1 cellular context compared by ENCODE assay signal in the genomic region with DNA sequence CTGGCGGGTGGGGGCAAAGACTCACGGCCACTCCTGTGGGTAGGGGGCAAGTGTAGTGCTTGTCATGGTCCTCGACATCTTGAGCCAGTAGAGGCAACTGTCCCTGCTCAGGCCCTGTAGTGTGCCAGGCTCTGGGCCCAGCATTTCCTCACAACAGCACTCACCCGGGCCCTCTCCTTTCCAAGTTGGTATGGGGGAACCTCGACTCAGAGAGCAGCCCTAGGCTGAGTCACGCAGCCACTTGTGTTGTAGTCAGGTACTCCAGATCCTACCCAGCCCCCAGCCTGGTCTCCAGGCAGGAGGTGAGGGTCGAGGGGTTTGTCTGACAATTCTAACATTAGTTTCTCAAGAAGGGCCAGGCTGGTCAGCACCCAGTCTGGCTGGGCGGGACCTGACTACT.
TF ChIP-seq lines count a peak whose summit lies in the region.

No MANE protein-coding gene starts in this region.

TF ChIP-seq in GM12878, 131 proteins besides CTCF, POLR2A, EP300 and RAD21 (continued from another document):
- TF ChIP-seq, protein P1, sequence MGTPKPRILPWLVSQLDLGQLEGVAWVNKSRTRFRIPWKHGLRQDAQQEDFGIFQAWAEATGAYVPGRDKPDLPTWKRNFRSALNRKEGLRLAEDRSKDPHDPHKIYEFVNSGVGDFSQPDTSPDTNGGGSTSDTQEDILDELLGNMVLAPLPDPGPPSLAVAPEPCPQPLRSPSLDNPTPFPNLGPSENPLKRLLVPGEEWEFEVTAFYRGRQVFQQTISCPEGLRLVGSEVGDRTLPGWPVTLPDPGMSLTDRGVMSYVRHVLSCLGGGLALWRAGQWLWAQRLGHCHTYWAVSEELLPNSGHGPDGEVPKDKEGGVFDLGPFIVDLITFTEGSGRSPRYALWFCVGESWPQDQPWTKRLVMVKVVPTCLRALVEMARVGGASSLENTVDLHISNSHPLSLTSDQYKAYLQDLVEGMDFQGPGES (IDR thresholded peaks at IDR 0.05): no peak
- TF ChIP-seq NRF1 (conservative IDR thresholded peaks at IDR 0.05; ENCODE audit: low read depth, low read length): no peak
- TF ChIP-seq, protein P2, sequence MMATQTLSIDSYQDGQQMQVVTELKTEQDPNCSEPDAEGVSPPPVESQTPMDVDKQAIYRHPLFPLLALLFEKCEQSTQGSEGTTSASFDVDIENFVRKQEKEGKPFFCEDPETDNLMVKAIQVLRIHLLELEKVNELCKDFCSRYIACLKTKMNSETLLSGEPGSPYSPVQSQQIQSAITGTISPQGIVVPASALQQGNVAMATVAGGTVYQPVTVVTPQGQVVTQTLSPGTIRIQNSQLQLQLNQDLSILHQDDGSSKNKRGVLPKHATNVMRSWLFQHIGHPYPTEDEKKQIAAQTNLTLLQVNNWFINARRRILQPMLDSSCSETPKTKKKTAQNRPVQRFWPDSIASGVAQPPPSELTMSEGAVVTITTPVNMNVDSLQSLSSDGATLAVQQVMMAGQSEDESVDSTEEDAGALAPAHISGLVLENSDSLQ (IDR thresholded peaks at IDR 0.05): no peak
- TF ChIP-seq, protein P3, sequence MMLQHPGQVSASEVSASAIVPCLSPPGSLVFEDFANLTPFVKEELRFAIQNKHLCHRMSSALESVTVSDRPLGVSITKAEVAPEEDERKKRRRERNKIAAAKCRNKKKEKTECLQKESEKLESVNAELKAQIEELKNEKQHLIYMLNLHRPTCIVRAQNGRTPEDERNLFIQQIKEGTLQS (IDR thresholded peaks at IDR 0.05; ENCODE audit: borderline replicate concordance, extremely low read depth, low read depth, low read length): no peak
- no peak for TF ChIP-seq STAT3 (IDR thresholded peaks at IDR 0.05; ENCODE audit: low read depth, low read length)
- TF ChIP-seq TCF3 (IDR thresholded peaks at IDR 0.05; ENCODE audit: borderline replicate concordance, insufficient read depth, low read depth, low read length): no peak
- TF ChIP-seq ZNF274 (IDR thresholded peaks at IDR 0.05; ENCODE audit: insufficient read depth, insufficient read length): no peak
- no peak for TF ChIP-seq NFIC (IDR thresholded peaks at IDR 0.05; ENCODE audit: low read depth, low read length)
- TF ChIP-seq EZH2 (IDR thresholded peaks at IDR 0.05; ENCODE audit: borderline replicate concordance, control insufficient read depth, low read depth, low read length): no peak
- TF ChIP-seq FOXM1 (IDR thresholded peaks at IDR 0.05; ENCODE audit: low read depth, low read length): no peak
- TF ChIP-seq, protein P4, sequence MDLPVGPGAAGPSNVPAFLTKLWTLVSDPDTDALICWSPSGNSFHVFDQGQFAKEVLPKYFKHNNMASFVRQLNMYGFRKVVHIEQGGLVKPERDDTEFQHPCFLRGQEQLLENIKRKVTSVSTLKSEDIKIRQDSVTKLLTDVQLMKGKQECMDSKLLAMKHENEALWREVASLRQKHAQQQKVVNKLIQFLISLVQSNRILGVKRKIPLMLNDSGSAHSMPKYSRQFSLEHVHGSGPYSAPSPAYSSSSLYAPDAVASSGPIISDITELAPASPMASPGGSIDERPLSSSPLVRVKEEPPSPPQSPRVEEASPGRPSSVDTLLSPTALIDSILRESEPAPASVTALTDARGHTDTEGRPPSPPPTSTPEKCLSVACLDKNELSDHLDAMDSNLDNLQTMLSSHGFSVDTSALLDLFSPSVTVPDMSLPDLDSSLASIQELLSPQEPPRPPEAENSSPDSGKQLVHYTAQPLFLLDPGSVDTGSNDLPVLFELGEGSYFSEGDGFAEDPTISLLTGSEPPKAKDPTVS (IDR thresholded peaks at IDR 0.05; ENCODE audit: low read depth, low read length): no peak
- TF ChIP-seq, protein P5, sequence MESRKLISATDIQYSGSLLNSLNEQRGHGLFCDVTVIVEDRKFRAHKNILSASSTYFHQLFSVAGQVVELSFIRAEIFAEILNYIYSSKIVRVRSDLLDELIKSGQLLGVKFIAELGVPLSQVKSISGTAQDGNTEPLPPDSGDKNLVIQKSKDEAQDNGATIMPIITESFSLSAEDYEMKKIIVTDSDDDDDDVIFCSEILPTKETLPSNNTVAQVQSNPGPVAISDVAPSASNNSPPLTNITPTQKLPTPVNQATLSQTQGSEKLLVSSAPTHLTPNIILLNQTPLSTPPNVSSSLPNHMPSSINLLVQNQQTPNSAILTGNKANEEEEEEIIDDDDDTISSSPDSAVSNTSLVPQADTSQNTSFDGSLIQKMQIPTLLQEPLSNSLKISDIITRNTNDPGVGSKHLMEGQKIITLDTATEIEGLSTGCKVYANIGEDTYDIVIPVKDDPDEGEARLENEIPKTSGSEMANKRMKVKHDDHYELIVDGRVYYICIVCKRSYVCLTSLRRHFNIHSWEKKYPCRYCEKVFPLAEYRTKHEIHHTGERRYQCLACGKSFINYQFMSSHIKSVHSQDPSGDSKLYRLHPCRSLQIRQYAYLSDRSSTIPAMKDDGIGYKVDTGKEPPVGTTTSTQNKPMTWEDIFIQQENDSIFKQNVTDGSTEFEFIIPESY (IDR thresholded peaks at IDR 0.05): no peak
- TF ChIP-seq, protein P6, sequence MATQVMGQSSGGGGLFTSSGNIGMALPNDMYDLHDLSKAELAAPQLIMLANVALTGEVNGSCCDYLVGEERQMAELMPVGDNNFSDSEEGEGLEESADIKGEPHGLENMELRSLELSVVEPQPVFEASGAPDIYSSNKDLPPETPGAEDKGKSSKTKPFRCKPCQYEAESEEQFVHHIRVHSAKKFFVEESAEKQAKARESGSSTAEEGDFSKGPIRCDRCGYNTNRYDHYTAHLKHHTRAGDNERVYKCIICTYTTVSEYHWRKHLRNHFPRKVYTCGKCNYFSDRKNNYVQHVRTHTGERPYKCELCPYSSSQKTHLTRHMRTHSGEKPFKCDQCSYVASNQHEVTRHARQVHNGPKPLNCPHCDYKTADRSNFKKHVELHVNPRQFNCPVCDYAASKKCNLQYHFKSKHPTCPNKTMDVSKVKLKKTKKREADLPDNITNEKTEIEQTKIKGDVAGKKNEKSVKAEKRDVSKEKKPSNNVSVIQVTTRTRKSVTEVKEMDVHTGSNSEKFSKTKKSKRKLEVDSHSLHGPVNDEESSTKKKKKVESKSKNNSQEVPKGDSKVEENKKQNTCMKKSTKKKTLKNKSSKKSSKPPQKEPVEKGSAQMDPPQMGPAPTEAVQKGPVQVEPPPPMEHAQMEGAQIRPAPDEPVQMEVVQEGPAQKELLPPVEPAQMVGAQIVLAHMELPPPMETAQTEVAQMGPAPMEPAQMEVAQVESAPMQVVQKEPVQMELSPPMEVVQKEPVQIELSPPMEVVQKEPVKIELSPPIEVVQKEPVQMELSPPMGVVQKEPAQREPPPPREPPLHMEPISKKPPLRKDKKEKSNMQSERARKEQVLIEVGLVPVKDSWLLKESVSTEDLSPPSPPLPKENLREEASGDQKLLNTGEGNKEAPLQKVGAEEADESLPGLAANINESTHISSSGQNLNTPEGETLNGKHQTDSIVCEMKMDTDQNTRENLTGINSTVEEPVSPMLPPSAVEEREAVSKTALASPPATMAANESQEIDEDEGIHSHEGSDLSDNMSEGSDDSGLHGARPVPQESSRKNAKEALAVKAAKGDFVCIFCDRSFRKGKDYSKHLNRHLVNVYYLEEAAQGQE (IDR thresholded peaks at IDR 0.05; ENCODE audit: low read depth, low read length): no peak
- TF ChIP-seq HCFC1 (IDR thresholded peaks at IDR 0.05; ENCODE audit: low read length): no peak
